In genomic region chr1:2643414-2644077, GRCh38 we compare ENCODE assay signal across 8 cellular contexts. TPM values are rescaled to one million over a fixed set of nuclear protein-coding genes. Genes with fewer than 3 reads are reported as not detected.
A peak's percentile ranks its signal among the peaks of the same experiment; 100 is the strongest.
DNase-seq lines count a peak whose midpoint lies in the region; ATAC-seq, FAIRE-seq and TF ChIP-seq lines count a peak whose summit lies in the region.

No MANE protein-coding gene starts in this region.

- H3K4me3 Mint-ChIP-seq in Caco-2 (ENCODE audit: unreplicated experiment), result peak overlapping the region; percentile 82

- intact Hi-C loops in Caco-2 (cut with micrococcal nuclease; ENCODE audit: unreplicated experiment) (loop anchor here (2.0 kb wide), 1 partner anchor 57 kb away; the partner anchor contains the start of gene PRXL2B), pancreas (cut with DNase I) (no loop called here)

- no peaks in the 10 kb centered on the region for H3K36me3 ChIP-seq in Caco-2 (ENCODE audit: control insufficient read depth, insufficient read depth, low read length)
- no peaks in the 10 kb centered on the region for H3K36me3 ChIP-seq in NT2/D1 (ENCODE audit: insufficient read depth, insufficient read length, low read length)
- H3K36me3 ChIP-seq in pancreas, result no peaks in the 10 kb centered on the region

- H3K27ac ChIP-seq in pancreas, result peak overlapping the region in 1 of 4 donors; percentile 28

- TF ChIP-seq CTCF in Caco-2 (IDR thresholded peaks at IDR 0.05; ENCODE audit: insufficient read depth in 1 of 2, low read depth in 1 of 2, low read length in 1 of 2, severe bottlenecking in 1 of 2, unreplicated experiment in 1 of 2), result no peak
- no peak for TF ChIP-seq CTCF in epithelial cell of esophagus (IDR thresholded peaks at IDR 0.05; ENCODE audit: insufficient read depth, low read depth, low read length, missing control alignments)
- no peak for TF ChIP-seq CTCF in pancreas (IDR thresholded peaks at IDR 0.05)
- TF ChIP-seq CTCF in D721Med (IDR thresholded peaks at IDR 0.05; ENCODE audit: insufficient read depth, missing control alignments), result no peak

- peak overlapping the region; percentile 37 for H3K4me3 ChIP-seq in Caco-2 (ENCODE audit: low read depth, low read length)
- H3K4me3 ChIP-seq in NT2/D1 (ENCODE audit: insufficient read length, low read depth), result peak overlapping the region; percentile 79
- H3K4me3 ChIP-seq in epithelial cell of esophagus (ENCODE audit: low read length), result peak overlapping the region; percentile 58
- peak overlapping the region; percentile 61 to 96 (median 95) for H3K4me3 ChIP-seq in pancreas

- H3K27me3 ChIP-seq in Caco-2 (replicated peaks; ENCODE audit: control insufficient read depth, insufficient read depth, low read length) (no peaks in the 10 kb centered on the region), NT2/D1 (ENCODE audit: insufficient read depth, insufficient read length) (peaks cover 51% of the 10 kb centered on the region), pancreas (no peaks in the 10 kb centered on the region)

- WGBS in pancreas, 2 donors, result 23 to 24% methylated on average over 20 to 24 of the region's 24 CpGs

- FAIRE-seq in pancreas (lab: Jason Lieb, UNC) (no peak), D721Med (lab: Jason Lieb, UNC) (no peak)

- 0 out of 2 replicates have a peak, but pooled peaks cover 5% of the 10 kb centered on the region for H3K9me3 ChIP-seq in Caco-2
- H3K9me3 ChIP-seq in NT2/D1 (ENCODE audit: insufficient read depth, low read length), result peaks cover 29% of the 10 kb centered on the region
- no peaks in the 10 kb centered on the region for H3K9me3 ChIP-seq in pancreas

- CTCF ChIA-PET in Caco-2 (lab: Charles Lee), result no interaction called here

- DNase-seq in Caco-2, result no peak
- no peak for DNase-seq in NT2/D1 (ENCODE audit: low read depth, low spot score)
- no peak for DNase-seq in epithelial cell of esophagus (ENCODE audit: low read depth)
- peak in 3 of 6 donors; percentile 34 to 61 (median 50) for DNase-seq in pancreas
- DNase-seq in D721Med (ENCODE audit: insufficient read length, low spot score), result no peak
- DNase-seq in KBM-7, result no peak
- DNase-seq in Kasumi-1 (lab: John Stamatoyannopoulos, UW), result no peak
- no peak for DNase-seq in NCI-H1092 (lab: John Stamatoyannopoulos, UW)

- in situ Hi-C loops in KBM-7 (cut with MboI; ENCODE audit: low pct_unique_long_range_greater_than_20kb, low sequenced_read_pairs), result no loop called here

- no TSS peak for BruUV-seq in Caco-2 (replicated peaks; lab: Mats Ljungman, UMichigan)

- peak overlapping the region; percentile 32 for H3K9ac ChIP-seq in NT2/D1 (ENCODE audit: insufficient read length, low read depth)

- POLR2A ChIA-PET in Caco-2 (lab: Charles Lee), result no interaction called here

- no peak overlapping the region for H3K27ac Mint-ChIP-seq in Caco-2 (ENCODE audit: unreplicated experiment)

- H3K4me1 ChIP-seq in Caco-2, result no peaks in the 10 kb centered on the region
- peaks cover 10% of the 10 kb centered on the region for H3K4me1 ChIP-seq in NT2/D1 (ENCODE audit: insufficient read depth, insufficient read length)
- H3K4me1 ChIP-seq in pancreas, result peaks cover 0 to 8% (median 4%) of the 10 kb centered on the region in 3 donors

- no peaks in the 10 kb centered on the region for H3K27me3 Mint-ChIP-seq in Caco-2 (ENCODE audit: insufficient read depth, unreplicated experiment)

- H3K9me3 Mint-ChIP-seq in Caco-2 (ENCODE audit: unreplicated experiment), result no peaks in the 10 kb centered on the region

- ATAC-seq in pancreas, result no peak

- no peaks in the 10 kb centered on the region for H3K36me3 Mint-ChIP-seq in Caco-2 (ENCODE audit: insufficient read depth, unreplicated experiment)

- H3K4me1 Mint-ChIP-seq in Caco-2 (ENCODE audit: low read depth, unreplicated experiment), result no peaks in the 10 kb centered on the region

RNA-seq across cellular contexts. Expression of gene MMEL1, which starts 10.7 kb away (rescaled TPM):
- total RNA-seq in Caco-2 (2022) (not detected in 2 replicates), pancreas (1 to 10 TPM in 5 of 6 donors, under 1 TPM in 1; 0.39 to 3.1 (median 2.2) TPM)
- 1 to 10 TPM; 7.6 to 8.7 TPM for polyA plus RNA-seq in pancreas

RNA-seq across cellular contexts. Expression of gene PRXL2B, which starts 57.0 kb away (rescaled TPM):
- 16.2 and 16.8 TPM in 2 replicates for total RNA-seq in Caco-2 (2022)
- total RNA-seq in pancreas, result 10 to 100 TPM in 4 of 6 donors, 1 to 10 TPM in 2; 3.3 to 16.4 (median 10.8) TPM
- polyA plus RNA-seq in pancreas, result 10 to 100 TPM; 12.1 to 13.4 TPM

Comparison
In these comparisons a context has a peak if more than half of its experiments do, and no peak if none do; other contexts are left out.
1. H3K4me3 ChIP-seq: peak in every context shown above with its lines; median percentile 95 in pancreas; 79 in NT2/D1; 58 in epithelial cell of esophagus; 37 in Caco-2.